ENCODE assay signal across 8 cellular contexts in the genomic region with DNA sequence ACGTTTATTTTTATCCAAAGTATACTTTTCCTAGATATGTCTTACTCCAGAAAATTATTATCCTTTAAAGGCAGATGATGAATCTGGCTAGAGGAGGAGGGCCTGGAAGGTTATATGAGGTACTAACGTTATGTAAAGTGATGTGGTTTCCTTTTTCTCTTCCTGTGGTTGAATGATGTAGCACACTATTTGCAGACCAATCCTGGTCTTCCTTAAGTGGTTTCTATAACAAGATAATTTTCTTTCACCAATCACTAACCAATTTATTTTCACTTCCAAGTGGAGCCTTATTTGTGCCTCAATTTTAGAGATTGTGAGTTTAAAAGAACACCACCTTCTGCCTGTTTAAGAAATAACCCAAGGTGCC.
DNase-seq lines count a peak whose midpoint lies in the region; ATAC-seq and TF ChIP-seq lines count a peak whose summit lies in the region.

No MANE protein-coding gene starts in this region.

- H3K9me2 ChIP-seq in MM.1S (replicated peaks; ENCODE audit: insufficient read depth, low read length), result no peaks in the 10 kb centered on the region

- H4K20me1 ChIP-seq in MM.1S (ENCODE audit: insufficient read depth, low read length), result no peaks in the 10 kb centered on the region

- DNase-seq in MM.1S (peak; percentile 51), glutamatergic neuron (no peak), DMS153 treated with DMSO at 0.1 percent for 48 hours (lab: John Stamatoyannopoulos, UW; ENCODE audit: unreplicated experiment) (no peak), H7 (no peak), HuH-7.5 (ENCODE audit: low spot score) (no peak), body of pancreas (no peak)

- TF ChIP-seq CTCF in MM.1S (IDR thresholded peaks at IDR 0.05; ENCODE audit: low read length) (no peak), glutamatergic neuron (IDR thresholded peaks at IDR 0.05; ENCODE audit: partially characterized antibody, unreplicated experiment) (no peak), body of pancreas (IDR thresholded peaks at IDR 0.05) (no peak)

- H3K4me3 ChIP-seq in MM.1S (ENCODE audit: low read length) (peak overlapping the region; percentile 59), H7 (ENCODE audit: insufficient read depth, low read depth, low read length) (no peak overlapping the region), body of pancreas (no peak overlapping the region)

- no peaks in the 10 kb centered on the region for H3K36me3 Mint-ChIP-seq in glutamatergic neuron (ENCODE audit: unreplicated experiment)

- peak overlapping the region; percentile 80 for H3K4me2 ChIP-seq in MM.1S (ENCODE audit: low read depth, low read length)

- intact Hi-C loops in body of pancreas (cut with DNase I), result no loop called here

- H3K9me3 Mint-ChIP-seq in glutamatergic neuron (ENCODE audit: unreplicated experiment), result no peaks in the 10 kb centered on the region

- peak overlapping the region; percentile 81 for H3K27ac ChIP-seq in MM.1S (ENCODE audit: low read length)
- H3K27ac ChIP-seq in body of pancreas, result no peak overlapping the region

- peaks cover 17% of the 10 kb centered on the region for H3K4me1 ChIP-seq in MM.1S (ENCODE audit: low read length)
- no peaks in the 10 kb centered on the region for H3K4me1 ChIP-seq in body of pancreas

- 36 to 58% methylated on average over 2 of the region's 2 CpGs for WGBS in body of pancreas, 2 donors

- H3K27ac Mint-ChIP-seq in glutamatergic neuron (ENCODE audit: unreplicated experiment), result peak overlapping the region; percentile 22

- no peak overlapping the region for H3K4me3 Mint-ChIP-seq in glutamatergic neuron (ENCODE audit: unreplicated experiment)

- H2AFZ ChIP-seq in MM.1S (ENCODE audit: low read length), result no peak overlapping the region

- no peaks in the 10 kb centered on the region for H3K79me2 ChIP-seq in MM.1S (ENCODE audit: low read length)

- H3K27me3 ChIP-seq in MM.1S (replicated peaks; ENCODE audit: insufficient read depth, low read length) (peaks cover 5% of the 10 kb centered on the region; the same call in 1 of the 2 replicates), H7 (ENCODE audit: control insufficient read depth, insufficient read depth, low read length) (no peaks in the 10 kb centered on the region), body of pancreas (no peaks in the 10 kb centered on the region)

- peaks cover 6% of the 10 kb centered on the region for H3K4me1 Mint-ChIP-seq in glutamatergic neuron (ENCODE audit: low read depth, unreplicated experiment)

- no peaks in the 10 kb centered on the region for H3K27me3 Mint-ChIP-seq in glutamatergic neuron (ENCODE audit: unreplicated experiment)

- no peak overlapping the region; the same call in 1 of the 2 replicates for H3K9ac ChIP-seq in MM.1S (ENCODE audit: low read length)

- H3F3A ChIP-seq in MM.1S (ENCODE audit: insufficient read depth, low read length), result peaks cover 14% of the 10 kb centered on the region

- H3K9me3 ChIP-seq in MM.1S (replicated peaks; ENCODE audit: insufficient read depth, low read length), result no peaks in the 10 kb centered on the region
- H3K9me3 ChIP-seq in body of pancreas, result no peaks in the 10 kb centered on the region

- TF ChIP-seq POLR2A in body of pancreas (IDR thresholded peaks at IDR 0.05), result no peak

- ATAC-seq in GM18907 (IDR thresholded peaks at IDR 0.05; ENCODE audit: unreplicated experiment) (peak; percentile 67), HG02623 (IDR thresholded peaks at IDR 0.05; ENCODE audit: unreplicated experiment) (peak; percentile 51), body of pancreas (no peak)

- H3K36me3 ChIP-seq in MM.1S (replicated peaks; ENCODE audit: insufficient read depth, low read length) (no peaks in the 10 kb centered on the region), H7 (replicated peaks; ENCODE audit: control insufficient read depth, insufficient read depth, low read length) (no peaks in the 10 kb centered on the region), body of pancreas (replicated peaks in 1 of 2; ENCODE audit: insufficient read depth in 1 of 2, low read depth in 2 of 2) (no peaks in the 10 kb centered on the region)
